Comparison of ENCODE assay signal across 8 cellular contexts in the genomic region with DNA sequence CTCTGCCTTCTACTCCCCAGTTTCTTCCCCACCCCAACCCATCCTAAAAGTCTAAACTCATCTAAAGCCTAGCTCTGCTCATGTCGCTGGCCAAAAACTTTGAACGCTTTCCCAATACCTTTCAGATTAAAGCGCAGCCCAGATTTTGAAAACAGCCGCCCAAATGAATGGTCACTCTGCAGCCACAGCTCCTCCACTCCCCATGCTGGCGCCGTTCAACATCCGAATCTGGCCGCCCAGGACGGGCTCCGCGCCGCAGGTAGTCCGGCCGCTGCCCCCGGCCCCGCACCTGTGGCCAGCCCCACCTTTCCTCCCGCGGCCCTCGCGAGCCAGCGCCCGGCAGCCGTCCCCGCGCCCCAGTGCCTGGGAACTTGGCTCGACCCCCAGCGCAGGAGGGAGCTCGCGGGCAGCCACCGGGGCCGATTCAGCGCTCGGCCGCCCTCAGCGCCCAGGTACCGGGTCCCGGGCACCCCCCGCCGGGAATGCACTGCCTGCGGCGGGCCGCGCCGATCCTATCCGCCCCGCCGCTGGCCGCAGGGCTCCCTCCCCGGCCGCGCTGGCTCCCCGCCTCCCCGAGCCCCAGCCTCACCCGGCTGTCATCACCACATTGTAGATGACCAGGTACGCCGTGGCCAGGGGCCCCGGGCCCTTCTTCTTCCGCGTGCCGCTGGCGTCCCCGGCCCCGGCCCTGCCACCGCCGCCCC. TPM values are rescaled to one million over a fixed set of nuclear protein-coding genes. Genes with fewer than 3 reads are reported as not detected.
DNase-seq lines count a peak whose midpoint lies in the region; ATAC-seq and TF ChIP-seq lines count a peak whose summit lies in the region.

No MANE protein-coding gene starts in this region.

- no peaks in the 10 kb centered on the region for H3K9me3 ChIP-seq in CD8-positive, alpha-beta memory T cell (ENCODE audit: low read length)
- H3K9me3 ChIP-seq in SK-N-MC (ENCODE audit: low read depth, low read length) (peaks cover 2% of the 10 kb centered on the region; the same call in 1 of the 2 replicates), endocrine pancreas (ENCODE audit: control insufficient read depth, low read length) (no peaks in the 10 kb centered on the region), mucosa of descending colon (no peaks in the 10 kb centered on the region), upper lobe of right lung (no peaks in the 10 kb centered on the region)

- H3K27me3 Mint-ChIP-seq in CD8-positive, alpha-beta memory T cell, result no peaks in the 10 kb centered on the region

- POLR2A ChIA-PET in CD8-positive, alpha-beta memory T cell (lab: Charles Lee), result interaction anchor here (0.6 kb wide), 1 partner anchor 91 kb away, joined by 3 read pairs; no protein-coding TSS in a partner anchor

- H3K27ac ChIP-seq in CD8-positive, alpha-beta memory T cell (ENCODE audit: low read depth, low read length), result peak overlapping the region; percentile 64
- H3K27ac ChIP-seq in SK-N-MC (no peak overlapping the region), upper lobe of right lung (peak overlapping the region; percentile 96)

- intact Hi-C loops in mucosa of descending colon (cut with DNase I, micrococcal nuclease), result no loop called here
- intact Hi-C loops in upper lobe of right lung (cut with DNase I), result no loop called here

- peaks cover 23 to 39% (median 30%) of the 10 kb centered on the region in 3 donors for H3K4me1 Mint-ChIP-seq in CD8-positive, alpha-beta memory T cell

- CTCF ChIA-PET in CD8-positive, alpha-beta memory T cell (lab: Charles Lee), result interaction anchor here (1.0 to 2.8 kb wide), 4 partner anchors 16 to 138 kb away, joined by 3 to 12 read pairs (median 4); no protein-coding TSS in a partner anchor

- TF ChIP-seq CTCF in mucosa of descending colon (IDR thresholded peaks at IDR 0.05) (no peak), upper lobe of right lung (IDR thresholded peaks at IDR 0.05) (peak; percentile 16)

- H3K9ac ChIP-seq in SK-N-MC (ENCODE audit: insufficient read length), result peak overlapping the region; percentile 77
- H3K9ac ChIP-seq in endocrine pancreas (ENCODE audit: control insufficient read depth, insufficient read depth, low read length), result peak overlapping the region; percentile 76

- DNase-seq in CD8-positive, alpha-beta memory T cell, result peak in 2 of 5 donors; percentile 0 to 27
- DNase-seq in SK-N-MC (ENCODE audit: low read depth, low spot score), result no peak
- peak in 2 of 3 donors; percentile 52 to 76 for DNase-seq in mucosa of descending colon
- DNase-seq in upper lobe of right lung, result no peak
- no peak for DNase-seq in T1000 (lab: John Stamatoyannopoulos, UW)

- H3K4me3 Mint-ChIP-seq in CD8-positive, alpha-beta memory T cell, result peak overlapping the region in 1 of 7 donors; percentile 89

- H3K36me3 Mint-ChIP-seq in CD8-positive, alpha-beta memory T cell, result peaks cover 9 to 27% (median 13%) of the 10 kb centered on the region in 3 donors

- no peaks in the 10 kb centered on the region for H3K36me3 ChIP-seq in CD8-positive, alpha-beta memory T cell (ENCODE audit: insufficient read depth, low read length)
- peaks cover 33% of the 10 kb centered on the region for H3K36me3 ChIP-seq in SK-N-MC (ENCODE audit: insufficient read depth, low read length)
- no peaks in the 10 kb centered on the region for H3K36me3 ChIP-seq in endocrine pancreas (ENCODE audit: control insufficient read depth, insufficient read depth, low read length)
- H3K36me3 ChIP-seq in mucosa of descending colon (ENCODE audit: low read depth), result no peaks in the 10 kb centered on the region
- peaks cover 15% of the 10 kb centered on the region for H3K36me3 ChIP-seq in upper lobe of right lung

- peak; percentile 29 for ATAC-seq in GM19023 (IDR thresholded peaks at IDR 0.05; ENCODE audit: unreplicated experiment)
- peak; percentile 24 for ATAC-seq in HG03108 (IDR thresholded peaks at IDR 0.05; ENCODE audit: unreplicated experiment)
- ATAC-seq in mucosa of descending colon, result peak; percentile 53
- peak; percentile 71 for ATAC-seq in upper lobe of right lung

- H3K4me3 ChIP-seq in CD8-positive, alpha-beta memory T cell (ENCODE audit: low read length), result peak overlapping the region; percentile 100
- H3K4me3 ChIP-seq in SK-N-MC (peak overlapping the region; percentile 96), endocrine pancreas (ENCODE audit: control insufficient read depth, insufficient read depth, low read length) (peak overlapping the region; percentile 85), mucosa of descending colon (peak overlapping the region; percentile 82), upper lobe of right lung (peak overlapping the region; percentile 83)

- H3K27me3 ChIP-seq in CD8-positive, alpha-beta memory T cell (ENCODE audit: insufficient read depth, low read length, poor library complexity, severe bottlenecking), result no peaks in the 10 kb centered on the region
- no peaks in the 10 kb centered on the region for H3K27me3 ChIP-seq in endocrine pancreas (ENCODE audit: control insufficient read depth, insufficient read depth, low read length)
- H3K27me3 ChIP-seq in upper lobe of right lung, result no peaks in the 10 kb centered on the region

- peak overlapping the region; percentile 57 to 91 (median 75) for H3K27ac Mint-ChIP-seq in CD8-positive, alpha-beta memory T cell

- peaks cover 0 to 3% (median 0%) of the 10 kb centered on the region in 5 donors for H3K9me3 Mint-ChIP-seq in CD8-positive, alpha-beta memory T cell

- H3K4me1 ChIP-seq in CD8-positive, alpha-beta memory T cell (ENCODE audit: insufficient read depth, low read length), result peaks cover 18% of the 10 kb centered on the region
- H3K4me1 ChIP-seq in endocrine pancreas (ENCODE audit: control insufficient read depth, insufficient read depth, low read length), result peaks cover 12% of the 10 kb centered on the region
- peaks cover 13% of the 10 kb centered on the region for H3K4me1 ChIP-seq in mucosa of descending colon (ENCODE audit: low read depth)
- H3K4me1 ChIP-seq in upper lobe of right lung, result peaks cover 27% of the 10 kb centered on the region

RNA-seq across cellular contexts. Expression of a gene that starts 0.4 kb away (rescaled TPM):
- total RNA-seq in CD8-positive, alpha-beta memory T cell, result 10 to 100 TPM; 33.0 to 33.3 TPM
- 25.9 TPM for polyA plus RNA-seq in CD8-positive, alpha-beta memory T cell
- total RNA-seq in mucosa of descending colon (10 to 100 TPM; 40.9 to 65.0 (median 52.7) TPM), upper lobe of right lung (47.2 TPM)

Comparison
In these comparisons a context has a peak if more than half of its experiments do, and no peak if none do; other contexts are left out.
1. DNase-seq: peak in mucosa of descending colon (2 of 3); none in SK-N-MC (single experiment), upper lobe of right lung (single experiment) and T1000 (single experiment).
2. Peak in every context shown above with its lines, with median percentiles within 50 percentile points of each other: H3K4me3 ChIP-seq and ATAC-seq.